In the genomic region with DNA sequence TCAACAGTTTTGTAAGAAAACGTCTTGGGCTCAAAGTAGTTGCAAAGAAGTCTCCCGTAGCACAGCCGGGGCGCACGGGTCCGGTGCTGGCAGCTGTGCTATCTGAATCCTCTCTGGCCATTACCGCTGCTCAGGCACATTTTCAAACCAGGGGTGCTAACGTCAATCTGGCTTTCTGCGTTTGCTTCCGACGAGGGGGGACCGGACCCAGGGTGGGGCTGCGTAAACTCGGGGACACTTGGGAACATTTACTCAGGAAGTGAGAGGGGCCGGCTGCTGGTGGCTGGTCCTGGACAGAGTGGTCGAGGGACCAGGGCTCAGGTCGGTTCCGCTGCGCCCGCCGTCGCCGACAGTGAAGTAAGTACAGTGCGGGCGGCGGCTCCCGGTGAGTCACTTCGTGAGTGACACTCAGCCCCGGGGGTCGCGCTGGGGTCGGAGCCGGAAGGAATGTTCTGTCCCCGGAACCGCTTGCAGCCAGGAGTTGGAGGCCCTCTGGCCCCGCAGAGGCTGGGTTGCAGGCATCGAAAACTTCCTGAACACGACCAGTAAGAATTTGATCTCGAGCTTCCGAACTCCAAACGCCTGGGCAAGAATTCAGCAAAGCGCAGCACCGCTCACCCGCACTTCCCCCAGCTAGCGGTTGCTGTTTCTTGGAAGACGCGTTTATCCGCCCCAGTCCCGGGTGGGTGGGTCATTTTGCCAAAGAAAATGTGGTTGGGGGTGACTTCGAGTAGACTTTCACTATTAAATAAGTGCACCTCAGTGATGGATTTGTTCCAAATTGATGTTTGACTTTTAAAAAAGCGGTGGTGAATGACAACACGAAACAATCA, we compare ENCODE assay signal across 1 cellular context.
TF ChIP-seq lines count a peak whose summit lies in the region.

No MANE protein-coding gene starts in this region.

TF ChIP-seq in HEK293, 187 proteins besides CTCF, POLR2A, EP300 and RAD21 (continued from another document and continues in another):
- TF ChIP-seq, protein P1, sequence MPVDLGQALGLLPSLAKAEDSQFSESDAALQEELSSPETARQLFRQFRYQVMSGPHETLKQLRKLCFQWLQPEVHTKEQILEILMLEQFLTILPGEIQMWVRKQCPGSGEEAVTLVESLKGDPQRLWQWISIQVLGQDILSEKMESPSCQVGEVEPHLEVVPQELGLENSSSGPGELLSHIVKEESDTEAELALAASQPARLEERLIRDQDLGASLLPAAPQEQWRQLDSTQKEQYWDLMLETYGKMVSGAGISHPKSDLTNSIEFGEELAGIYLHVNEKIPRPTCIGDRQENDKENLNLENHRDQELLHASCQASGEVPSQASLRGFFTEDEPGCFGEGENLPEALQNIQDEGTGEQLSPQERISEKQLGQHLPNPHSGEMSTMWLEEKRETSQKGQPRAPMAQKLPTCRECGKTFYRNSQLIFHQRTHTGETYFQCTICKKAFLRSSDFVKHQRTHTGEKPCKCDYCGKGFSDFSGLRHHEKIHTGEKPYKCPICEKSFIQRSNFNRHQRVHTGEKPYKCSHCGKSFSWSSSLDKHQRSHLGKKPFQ (tag by site-specific recombination; IDR thresholded peaks at IDR 0.05): no peak
- TF ChIP-seq ZNF335 (tag by site-specific recombination; conservative IDR thresholded peaks at IDR 0.05): peak; percentile 84
- peak; percentile 94 for TF ChIP-seq GLIS2 (tag by site-specific recombination; IDR thresholded peaks at IDR 0.05)
- 0 out of 2 replicates have a peak, but pooled peaks have one; percentile 20 for TF ChIP-seq KLF10 (tag by site-specific recombination; IDR thresholded peaks at IDR 0.05)
- TF ChIP-seq, protein P2, sequence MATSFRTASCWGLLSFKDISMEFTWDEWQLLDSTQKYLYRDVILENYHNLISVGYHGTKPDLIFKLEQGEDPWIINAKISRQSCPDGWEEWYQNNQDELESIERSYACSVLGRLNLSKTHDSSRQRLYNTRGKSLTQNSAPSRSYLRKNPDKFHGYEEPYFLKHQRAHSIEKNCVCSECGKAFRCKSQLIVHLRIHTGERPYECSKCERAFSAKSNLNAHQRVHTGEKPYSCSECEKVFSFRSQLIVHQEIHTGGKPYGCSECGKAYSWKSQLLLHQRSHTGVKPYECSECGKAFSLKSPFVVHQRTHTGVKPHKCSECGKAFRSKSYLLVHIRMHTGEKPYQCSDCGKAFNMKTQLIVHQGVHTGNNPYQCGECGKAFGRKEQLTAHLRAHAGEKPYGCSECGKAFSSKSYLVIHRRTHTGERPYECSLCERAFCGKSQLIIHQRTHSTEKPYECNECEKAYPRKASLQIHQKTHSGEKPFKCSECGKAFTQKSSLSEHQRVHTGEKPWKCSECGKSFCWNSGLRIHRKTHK (tag by site-specific recombination; IDR thresholded peaks at IDR 0.05): no peak
- TF ChIP-seq, protein P3, sequence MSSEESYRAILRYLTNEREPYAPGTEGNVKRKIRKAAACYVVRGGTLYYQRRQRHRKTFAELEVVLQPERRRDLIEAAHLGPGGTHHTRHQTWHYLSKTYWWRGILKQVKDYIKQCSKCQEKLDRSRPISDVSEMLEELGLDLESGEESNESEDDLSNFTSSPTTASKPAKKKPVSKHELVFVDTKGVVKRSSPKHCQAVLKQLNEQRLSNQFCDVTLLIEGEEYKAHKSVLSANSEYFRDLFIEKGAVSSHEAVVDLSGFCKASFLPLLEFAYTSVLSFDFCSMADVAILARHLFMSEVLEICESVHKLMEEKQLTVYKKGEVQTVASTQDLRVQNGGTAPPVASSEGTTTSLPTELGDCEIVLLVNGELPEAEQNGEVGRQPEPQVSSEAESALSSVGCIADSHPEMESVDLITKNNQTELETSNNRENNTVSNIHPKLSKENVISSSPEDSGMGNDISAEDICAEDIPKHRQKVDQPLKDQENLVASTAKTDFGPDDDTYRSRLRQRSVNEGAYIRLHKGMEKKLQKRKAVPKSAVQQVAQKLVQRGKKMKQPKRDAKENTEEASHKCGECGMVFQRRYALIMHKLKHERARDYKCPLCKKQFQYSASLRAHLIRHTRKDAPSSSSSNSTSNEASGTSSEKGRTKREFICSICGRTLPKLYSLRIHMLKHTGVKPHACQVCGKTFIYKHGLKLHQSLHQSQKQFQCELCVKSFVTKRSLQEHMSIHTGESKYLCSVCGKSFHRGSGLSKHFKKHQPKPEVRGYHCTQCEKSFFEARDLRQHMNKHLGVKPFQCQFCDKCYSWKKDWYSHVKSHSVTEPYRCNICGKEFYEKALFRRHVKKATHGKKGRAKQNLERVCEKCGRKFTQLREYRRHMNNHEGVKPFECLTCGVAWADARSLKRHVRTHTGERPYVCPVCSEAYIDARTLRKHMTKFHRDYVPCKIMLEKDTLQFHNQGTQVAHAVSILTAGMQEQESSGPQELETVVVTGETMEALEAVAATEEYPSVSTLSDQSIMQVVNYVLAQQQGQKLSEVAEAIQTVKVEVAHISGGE (tag by site-specific recombination; conservative IDR thresholded peaks at IDR 0.05; ENCODE audit: low read depth): peak; percentile 76
- no peak for TF ChIP-seq ZNF133 (tag by site-specific recombination; IDR thresholded peaks at IDR 0.05)
- no peak for TF ChIP-seq ZNF324 (tag by site-specific recombination; IDR thresholded peaks at IDR 0.05)
- no peak for TF ChIP-seq ZNF585B (tag by site-specific recombination; IDR thresholded peaks at IDR 0.05)
- no peak for TF ChIP-seq ZNF239 (tag by site-specific recombination; IDR thresholded peaks at IDR 0.05)
- TF ChIP-seq, protein P4, sequence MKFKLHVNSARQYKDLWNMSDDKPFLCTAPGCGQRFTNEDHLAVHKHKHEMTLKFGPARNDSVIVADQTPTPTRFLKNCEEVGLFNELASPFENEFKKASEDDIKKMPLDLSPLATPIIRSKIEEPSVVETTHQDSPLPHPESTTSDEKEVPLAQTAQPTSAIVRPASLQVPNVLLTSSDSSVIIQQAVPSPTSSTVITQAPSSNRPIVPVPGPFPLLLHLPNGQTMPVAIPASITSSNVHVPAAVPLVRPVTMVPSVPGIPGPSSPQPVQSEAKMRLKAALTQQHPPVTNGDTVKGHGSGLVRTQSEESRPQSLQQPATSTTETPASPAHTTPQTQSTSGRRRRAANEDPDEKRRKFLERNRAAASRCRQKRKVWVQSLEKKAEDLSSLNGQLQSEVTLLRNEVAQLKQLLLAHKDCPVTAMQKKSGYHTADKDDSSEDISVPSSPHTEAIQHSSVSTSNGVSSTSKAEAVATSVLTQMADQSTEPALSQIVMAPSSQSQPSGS (tag by site-specific recombination; IDR thresholded peaks at IDR 0.05; ENCODE audit: low read depth): no peak
- TF ChIP-seq ZNF626 (tag by site-specific recombination; IDR thresholded peaks at IDR 0.05): no peak
- no peak for TF ChIP-seq ZNF837 (tag by site-specific recombination; IDR thresholded peaks at IDR 0.05)
- TF ChIP-seq SETDB1 (IDR thresholded peaks at IDR 0.05; ENCODE audit: insufficient read length, low read length): no peak
- TF ChIP-seq ZFP41 (tag by site-specific recombination; IDR thresholded peaks at IDR 0.05; ENCODE audit: borderline replicate concordance): no peak
- no peak for TF ChIP-seq ZNF391 (tag by site-specific recombination; IDR thresholded peaks at IDR 0.05; ENCODE audit: borderline replicate concordance, low read depth)
- no peak for TF ChIP-seq ZNF16 (tag by site-specific recombination; IDR thresholded peaks at IDR 0.05; ENCODE audit: low read depth)
- no peak for TF ChIP-seq ZNF248 (tag by site-specific recombination; IDR thresholded peaks at IDR 0.05)
- TF ChIP-seq, protein P5, sequence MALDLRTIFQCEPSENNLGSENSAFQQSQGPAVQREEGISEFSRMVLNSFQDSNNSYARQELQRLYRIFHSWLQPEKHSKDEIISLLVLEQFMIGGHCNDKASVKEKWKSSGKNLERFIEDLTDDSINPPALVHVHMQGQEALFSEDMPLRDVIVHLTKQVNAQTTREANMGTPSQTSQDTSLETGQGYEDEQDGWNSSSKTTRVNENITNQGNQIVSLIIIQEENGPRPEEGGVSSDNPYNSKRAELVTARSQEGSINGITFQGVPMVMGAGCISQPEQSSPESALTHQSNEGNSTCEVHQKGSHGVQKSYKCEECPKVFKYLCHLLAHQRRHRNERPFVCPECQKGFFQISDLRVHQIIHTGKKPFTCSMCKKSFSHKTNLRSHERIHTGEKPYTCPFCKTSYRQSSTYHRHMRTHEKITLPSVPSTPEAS (tag by site-specific recombination; IDR thresholded peaks at IDR 0.05): no peak
- TF ChIP-seq ZNF501 (tag by site-specific recombination; IDR thresholded peaks at IDR 0.05): peak; percentile 44; the same call in 1 of the 2 replicates
- TF ChIP-seq ZBTB21 (tag by site-specific recombination; IDR thresholded peaks at IDR 0.05): peak; percentile 8; the same call in 1 of the 2 replicates
- TF ChIP-seq SALL2 (tag by site-specific recombination; IDR thresholded peaks at IDR 0.05; ENCODE audit: borderline replicate concordance): no peak
- no peak for TF ChIP-seq ZNF211 (tag by site-specific recombination; IDR thresholded peaks at IDR 0.05; ENCODE audit: low read depth)
- TF ChIP-seq ZNF747 (tag by site-specific recombination; IDR thresholded peaks at IDR 0.05): no peak
- TF ChIP-seq ZNF140 (tag by site-specific recombination; IDR thresholded peaks at IDR 0.05): no peak
- no peak for TF ChIP-seq ZNF155 (tag by site-specific recombination; IDR thresholded peaks at IDR 0.05)
- TF ChIP-seq, protein P6, sequence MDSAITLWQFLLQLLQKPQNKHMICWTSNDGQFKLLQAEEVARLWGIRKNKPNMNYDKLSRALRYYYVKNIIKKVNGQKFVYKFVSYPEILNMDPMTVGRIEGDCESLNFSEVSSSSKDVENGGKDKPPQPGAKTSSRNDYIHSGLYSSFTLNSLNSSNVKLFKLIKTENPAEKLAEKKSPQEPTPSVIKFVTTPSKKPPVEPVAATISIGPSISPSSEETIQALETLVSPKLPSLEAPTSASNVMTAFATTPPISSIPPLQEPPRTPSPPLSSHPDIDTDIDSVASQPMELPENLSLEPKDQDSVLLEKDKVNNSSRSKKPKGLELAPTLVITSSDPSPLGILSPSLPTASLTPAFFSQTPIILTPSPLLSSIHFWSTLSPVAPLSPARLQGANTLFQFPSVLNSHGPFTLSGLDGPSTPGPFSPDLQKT (IDR thresholded peaks at IDR 0.05; ENCODE audit: borderline replicate concordance, low read depth, low read length): no peak
- TF ChIP-seq, protein P7, sequence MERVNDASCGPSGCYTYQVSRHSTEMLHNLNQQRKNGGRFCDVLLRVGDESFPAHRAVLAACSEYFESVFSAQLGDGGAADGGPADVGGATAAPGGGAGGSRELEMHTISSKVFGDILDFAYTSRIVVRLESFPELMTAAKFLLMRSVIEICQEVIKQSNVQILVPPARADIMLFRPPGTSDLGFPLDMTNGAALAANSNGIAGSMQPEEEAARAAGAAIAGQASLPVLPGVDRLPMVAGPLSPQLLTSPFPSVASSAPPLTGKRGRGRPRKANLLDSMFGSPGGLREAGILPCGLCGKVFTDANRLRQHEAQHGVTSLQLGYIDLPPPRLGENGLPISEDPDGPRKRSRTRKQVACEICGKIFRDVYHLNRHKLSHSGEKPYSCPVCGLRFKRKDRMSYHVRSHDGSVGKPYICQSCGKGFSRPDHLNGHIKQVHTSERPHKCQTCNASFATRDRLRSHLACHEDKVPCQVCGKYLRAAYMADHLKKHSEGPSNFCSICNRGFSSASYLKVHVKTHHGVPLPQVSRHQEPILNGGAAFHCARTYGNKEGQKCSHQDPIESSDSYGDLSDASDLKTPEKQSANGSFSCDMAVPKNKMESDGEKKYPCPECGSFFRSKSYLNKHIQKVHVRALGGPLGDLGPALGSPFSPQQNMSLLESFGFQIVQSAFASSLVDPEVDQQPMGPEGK (tag by site-specific recombination; IDR thresholded peaks at IDR 0.05): peak; percentile 66
- TF ChIP-seq ZNF843 (tag by site-specific recombination; IDR thresholded peaks at IDR 0.05): peak; percentile 23; the same call in 1 of the 2 replicates
- TF ChIP-seq, protein P8, sequence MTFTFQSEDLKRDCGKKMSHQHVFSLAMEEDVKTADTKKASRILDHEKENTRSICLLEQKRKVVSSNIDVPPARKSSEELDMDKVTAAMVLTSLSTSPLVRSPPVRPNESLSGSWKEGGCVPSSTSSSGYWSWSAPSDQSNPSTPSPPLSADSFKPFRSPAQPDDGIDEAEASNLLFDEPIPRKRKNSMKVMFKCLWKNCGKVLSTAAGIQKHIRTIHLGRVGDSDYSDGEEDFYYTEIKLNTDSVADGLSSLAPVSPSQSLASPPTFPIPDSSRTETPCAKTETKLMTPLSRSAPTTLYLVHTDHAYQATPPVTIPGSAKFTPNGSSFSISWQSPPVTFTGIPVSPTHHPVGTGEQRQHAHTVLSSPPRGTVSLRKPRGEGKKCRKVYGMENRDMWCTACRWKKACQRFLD (tag by site-specific recombination; IDR thresholded peaks at IDR 0.05): no peak
- TF ChIP-seq ZNF426 (tag by site-specific recombination; IDR thresholded peaks at IDR 0.05): no peak
- TF ChIP-seq ZNF792 (tag by site-specific recombination; IDR thresholded peaks at IDR 0.05): no peak
- no peak for TF ChIP-seq SP3 (tag by site-specific recombination; IDR thresholded peaks at IDR 0.05)
- no peak for TF ChIP-seq KLF8 (tag by site-specific recombination; IDR thresholded peaks at IDR 0.05)
- TF ChIP-seq, protein P9, sequence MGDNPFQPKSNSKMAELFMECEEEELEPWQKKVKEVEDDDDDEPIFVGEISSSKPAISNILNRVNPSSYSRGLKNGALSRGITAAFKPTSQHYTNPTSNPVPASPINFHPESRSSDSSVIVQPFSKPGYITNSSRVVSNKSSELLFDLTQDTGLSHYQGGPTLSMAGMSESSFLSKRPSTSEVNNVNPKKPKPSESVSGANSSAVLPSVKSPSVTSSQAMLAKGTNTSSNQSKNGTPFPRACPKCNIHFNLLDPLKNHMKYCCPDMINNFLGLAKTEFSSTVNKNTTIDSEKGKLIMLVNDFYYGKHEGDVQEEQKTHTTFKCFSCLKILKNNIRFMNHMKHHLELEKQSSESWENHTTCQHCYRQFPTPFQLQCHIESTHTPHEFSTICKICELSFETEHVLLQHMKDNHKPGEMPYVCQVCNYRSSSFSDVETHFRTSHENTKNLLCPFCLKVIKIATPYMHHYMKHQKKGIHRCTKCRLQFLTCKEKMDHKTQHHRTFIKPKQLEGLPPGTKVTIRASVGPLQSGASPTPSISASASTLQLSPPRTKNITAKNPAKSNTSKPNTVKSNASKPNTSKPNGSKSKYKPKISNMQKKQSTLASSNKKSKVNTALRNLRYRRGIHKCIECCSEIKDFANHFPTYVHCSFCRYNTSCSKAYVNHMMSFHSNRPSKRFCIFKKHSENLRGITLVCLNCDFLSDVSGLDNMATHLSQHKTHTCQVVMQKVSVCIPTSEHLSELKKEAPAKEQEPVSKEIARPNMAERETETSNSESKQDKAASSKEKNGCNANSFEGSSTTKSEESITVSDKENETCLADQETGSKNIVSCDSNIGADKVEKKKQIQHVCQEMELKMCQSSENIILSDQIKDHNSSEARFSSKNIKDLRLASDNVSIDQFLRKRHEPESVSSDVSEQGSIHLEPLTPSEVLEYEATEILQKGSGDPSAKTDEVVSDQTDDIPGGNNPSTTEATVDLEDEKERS (tag by site-specific recombination; IDR thresholded peaks at IDR 0.05): no peak
- peak; percentile 25; the same call in 1 of the 2 replicates for TF ChIP-seq IKZF3 (tag by site-specific recombination; IDR thresholded peaks at IDR 0.05)
- TF ChIP-seq MYNN (tag by site-specific recombination; IDR thresholded peaks at IDR 0.05; ENCODE audit: borderline replicate concordance): no peak
- TF ChIP-seq ZNF433 (tag by site-specific recombination; IDR thresholded peaks at IDR 0.05; ENCODE audit: low read depth): no peak
